ENCODE assay signal across 8 cellular contexts in genomic region chr14:73645248-73645610, GRCh38. TPM values are rescaled to one million over a fixed set of nuclear protein-coding genes. Genes with fewer than 3 reads are reported as not detected.
A peak's percentile ranks its signal among the peaks of the same experiment; 100 is the strongest.
DNase-seq lines count a peak whose midpoint lies in the region; ATAC-seq and TF ChIP-seq lines count a peak whose summit lies in the region.

No MANE protein-coding gene starts in this region.

- H3K27me3 ChIP-seq in AG04450 (ENCODE audit: control insufficient read depth, insufficient read depth, low read length), result no peaks in the 10 kb centered on the region
- no peaks in the 10 kb centered on the region for H3K27me3 ChIP-seq in breast epithelium
- no peaks in the 10 kb centered on the region for H3K27me3 ChIP-seq in muscle layer of duodenum (ENCODE audit: low read depth, low read length)

- H3K27ac ChIP-seq in AG04450 (ENCODE audit: low read depth, low read length), result no peak overlapping the region
- peak overlapping the region; percentile 85 to 88 for H3K27ac ChIP-seq in breast epithelium
- peak overlapping the region; percentile 95 for H3K27ac ChIP-seq in muscle layer of duodenum (ENCODE audit: low read length)

- H3K36me3 ChIP-seq in breast epithelium (no peaks in the 10 kb centered on the region), muscle layer of duodenum (ENCODE audit: control insufficient read depth in 1 of 2, insufficient read depth in 2 of 2, low read length in 2 of 2) (no peaks in the 10 kb centered on the region)

- CTCF ChIA-PET in AG04450 (lab: Charles Lee), result interaction anchor here (0.9 to 1.8 kb wide), 2 partner anchors 12 to 16 kb away, joined by 3 to 9 read pairs; no protein-coding TSS in a partner anchor

- peak; percentile 3 for ATAC-seq in HG03432 (IDR thresholded peaks at IDR 0.05; ENCODE audit: unreplicated experiment)
- ATAC-seq in GM18867 (IDR thresholded peaks at IDR 0.05; ENCODE audit: unreplicated experiment), result no peak

- no peak for DNase-seq in AG04450 (ENCODE audit: low read depth, low spot score)
- DNase-seq in breast epithelium (ENCODE audit: low spot score in 2 of 2), result no peak
- DNase-seq in NCI-H2029 (lab: John Stamatoyannopoulos, UW), result no peak
- DNase-seq in NCI-H524 (lab: John Stamatoyannopoulos, UW), result no peak
- DNase-seq in midbrain (lab: John Stamatoyannopoulos, UW), result no peak

- POLR2A ChIA-PET in AG04450 (lab: Yijun Ruan, JAX), result interaction anchor here (0.6 to 1.5 kb wide), 2 partner anchors 76 to 141 kb away, joined by 3 to 4 read pairs; partner anchors contain the start of gene ACOT2

- intact Hi-C loops in breast epithelium (cut with DNase I; ENCODE audit: low total_unique reads), result no loop called here

- H3K9me3 ChIP-seq in AG04450 (ENCODE audit: control insufficient read depth, insufficient read depth, low read length) (no peaks in the 10 kb centered on the region), breast epithelium (no peaks in the 10 kb centered on the region), muscle layer of duodenum (ENCODE audit: control insufficient read depth in 1 of 2, low read length in 2 of 2) (no peaks in the 10 kb centered on the region)

- TF ChIP-seq CTCF in AG04450 (IDR thresholded peaks at IDR 0.05; ENCODE audit: low read depth, low read length) (no peak), breast epithelium (IDR thresholded peaks at IDR 0.05) (no peak)

- H3K4me1 ChIP-seq in breast epithelium, result peaks cover 0 to 4% of the 10 kb centered on the region in 2 donors
- H3K4me1 ChIP-seq in muscle layer of duodenum (ENCODE audit: control insufficient read depth in 1 of 2, insufficient read depth in 2 of 2, low read length in 2 of 2), result peaks cover 0 to 10% of the 10 kb centered on the region in 2 donors

- TF ChIP-seq POLR2A in breast epithelium (IDR thresholded peaks at IDR 0.05), result no peak

- H3K4me3 ChIP-seq in AG04450 (ENCODE audit: low read depth, low read length) (peak overlapping the region; percentile 91), breast epithelium (peak overlapping the region; percentile 71 to 81 (median 79)), muscle layer of duodenum (ENCODE audit: low read depth in 1 of 2, low read length in 2 of 2) (peak overlapping the region; percentile 95 to 98)

RNA-seq across cellular contexts. Expression of gene DNAL1, which starts 0.4 kb away (rescaled TPM):
- polyA plus RNA-seq in AG04450 (2011; rRNA removed), result 7.1 and 10.0 TPM in 2 replicates
- 3.1 TPM in 2 replicates for polyA minus RNA-seq in AG04450 (2011; rRNA and poly(A)+ RNA removed)
- total RNA-seq in breast epithelium, result 10 to 100 TPM in 2 of 3 donors, 1 to 10 TPM in 1; 6.1 to 12.8 (median 10.5) TPM

RNA-seq across cellular contexts. Expression of gene ACOT6, which starts 32.9 kb away (rescaled TPM):
- not detected in 2 replicates for polyA plus RNA-seq in AG04450 (2011; rRNA removed)
- polyA minus RNA-seq in AG04450 (2011; rRNA and poly(A)+ RNA removed), result not detected in 2 replicates
- total RNA-seq in breast epithelium, result under 1 TPM in 1 of 3 donors, not detected in 2; 0.16 TPM

RNA-seq across cellular contexts. Expression of gene ACOT4, which starts 53.6 kb away (rescaled TPM):
- polyA plus RNA-seq in AG04450 (2011; rRNA removed), result 0.37 and 0.45 TPM in 2 replicates
- polyA minus RNA-seq in AG04450 (2011; rRNA and poly(A)+ RNA removed), result 0.26 TPM in 1 of 2 replicates, not detected in the other
- 1 to 10 TPM; 2.8 to 5.9 (median 3.7) TPM for total RNA-seq in breast epithelium
